ENCODE assay signal across 2 cellular contexts in the genomic region with DNA sequence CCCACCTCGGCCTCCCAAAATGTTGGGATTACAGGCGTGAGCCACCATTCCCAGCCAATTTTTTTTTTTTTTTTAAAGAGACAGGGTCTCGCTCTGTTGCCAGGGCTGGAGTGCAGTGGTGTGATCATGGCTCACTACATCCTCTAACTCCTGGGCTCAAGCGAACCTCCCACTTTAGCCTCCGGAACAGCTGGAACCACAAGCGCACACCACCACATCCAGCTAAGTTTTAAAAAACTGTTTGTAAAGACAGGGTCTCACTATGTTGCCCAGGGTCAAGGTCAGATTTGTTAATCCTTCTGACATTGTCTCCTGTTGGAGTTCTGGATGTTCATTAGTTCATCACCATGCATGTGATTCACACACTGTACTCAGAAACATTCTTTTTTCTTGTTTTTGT.
TF ChIP-seq lines count a peak whose summit lies in the region.

No MANE protein-coding gene starts in this region.

TF ChIP-seq in A549, 52 proteins besides CTCF, POLR2A, EP300 and RAD21:
- TF ChIP-seq, protein P1, sequence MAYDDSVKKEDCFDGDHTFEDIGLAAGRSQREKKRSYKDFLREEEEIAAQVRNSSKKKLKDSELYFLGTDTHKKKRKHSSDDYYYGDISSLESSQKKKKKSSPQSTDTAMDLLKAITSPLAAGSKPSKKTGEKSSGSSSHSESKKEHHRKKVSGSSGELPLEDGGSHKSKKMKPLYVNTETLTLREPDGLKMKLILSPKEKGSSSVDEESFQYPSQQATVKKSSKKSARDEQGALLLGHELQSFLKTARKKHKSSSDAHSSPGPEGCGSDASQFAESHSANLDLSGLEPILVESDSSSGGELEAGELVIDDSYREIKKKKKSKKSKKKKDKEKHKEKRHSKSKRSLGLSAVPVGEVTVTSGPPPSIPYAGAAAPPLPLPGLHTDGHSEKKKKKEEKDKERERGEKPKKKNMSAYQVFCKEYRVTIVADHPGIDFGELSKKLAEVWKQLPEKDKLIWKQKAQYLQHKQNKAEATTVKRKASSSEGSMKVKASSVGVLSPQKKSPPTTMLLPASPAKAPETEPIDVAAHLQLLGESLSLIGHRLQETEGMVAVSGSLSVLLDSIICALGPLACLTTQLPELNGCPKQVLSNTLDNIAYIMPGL (CRISPR knock-in tag; IDR thresholded peaks at IDR 0.05; ENCODE audit: borderline replicate concordance), result no peak
- TF ChIP-seq KDM5A (IDR thresholded peaks at IDR 0.05) (no peak), JUN (IDR thresholded peaks at IDR 0.05) (no peak), ZC3H11A (IDR thresholded peaks at IDR 0.05) (no peak), RARB (CRISPR knock-in tag; IDR thresholded peaks at IDR 0.05) (no peak), JUNB (IDR thresholded peaks at IDR 0.05) (no peak), FOSL2 (IDR thresholded peaks at IDR 0.05) (no peak), FOSL2 (CRISPR knock-in tag; IDR thresholded peaks at IDR 0.05) (no peak), CBX8 (IDR thresholded peaks at IDR 0.05) (no peak), CHD4 (IDR thresholded peaks at IDR 0.05; ENCODE audit: borderline replicate concordance) (no peak)

TF ChIP-seq in H1, 55 proteins besides CTCF, POLR2A, EP300 and RAD21 (continued from another document):
- TF ChIP-seq TBP (IDR thresholded peaks at IDR 0.05; ENCODE audit: low read depth, low read length), result no peak
